In genomic region chr5:115291397-115291796, GRCh38 we compare ENCODE assay signal across 2 cellular contexts.
TF ChIP-seq lines count a peak whose summit lies in the region.

No MANE protein-coding gene starts in this region.

TF ChIP-seq in HepG2, 621 proteins besides CTCF, POLR2A, EP300 and RAD21:
- TF ChIP-seq CEBPZ (IDR thresholded peaks at IDR 0.05; ENCODE audit: low read length) (no peak), ZNF777 (CRISPR knock-in tag; IDR thresholded peaks at IDR 0.05) (no peak), MAFF (IDR thresholded peaks at IDR 0.05; ENCODE audit: low read depth, low read length) (peak; percentile 30; the same call in 1 of the 2 replicates), MAFK (conservative IDR thresholded peaks at IDR 0.05 in 1 of 2, IDR thresholded peaks at IDR 0.05 in 1 of 2; ENCODE audit: low read length in 2 of 2) (peak; percentile 39 to 50; a peak in 2 of 4 replicates)

TF ChIP-seq in K562, 482 proteins besides CTCF, POLR2A, EP300 and RAD21:
- TF ChIP-seq ZNF316 (IDR thresholded peaks at IDR 0.05) (peak; percentile 85), ARID4B (CRISPR knock-in tag; IDR thresholded peaks at IDR 0.05) (no peak), C11orf30 (IDR thresholded peaks at IDR 0.05; ENCODE audit: low read depth) (peak; percentile 63; the same call in 1 of the 2 replicates), ZNF436 (CRISPR knock-in tag; IDR thresholded peaks at IDR 0.05) (no peak), MAFG (tag; conservative IDR thresholded peaks at IDR 0.05) (peak; percentile 56; the same call in 1 of the 2 replicates)
